Comparison of ENCODE assay signal across 18 cellular contexts in genomic region chr3:105953831-105954230, GRCh38.
DNase-seq lines count a peak whose midpoint lies in the region; ATAC-seq and TF ChIP-seq lines count a peak whose summit lies in the region.
"Had no signal": no experiment of that assay in that cellular context is flagged by ENCODE, and none has a peak within 500 bp of the region (broad histone marks: within the 10 kb centered on the region; RNA-seq: fewer than 3 reads in every experiment).

No MANE protein-coding gene starts in this region.

- 84 to 100% (median 96%) methylated on average over 1 of the region's 1 CpG for WGBS in spleen, 5 donors

- H3K9me2 ChIP-seq in PC-3 (replicated peaks; ENCODE audit: low read length), result no peaks in the 10 kb centered on the region

- no peak for TF ChIP-seq POLR2A in spleen (IDR thresholded peaks at IDR 0.05)

- H3K36me3 Mint-ChIP-seq in mesothelial cell of epicardium, result no peaks in the 10 kb centered on the region
- H3K36me3 Mint-ChIP-seq in activated CD8-positive, alpha-beta memory T cell treated with anti-CD3 and anti-CD28 coated beads, Interleukin-2, amount 10 ng/mL, durations not matched to agents 7 days and 5 days, result peaks cover 7% of the 10 kb centered on the region
- H3K36me3 Mint-ChIP-seq: CD14-positive monocyte; CD4-positive, alpha-beta memory T cell; IgD-negative memory B cell had no signal

- H3K4me2 ChIP-seq in PC-3 (ENCODE audit: low read length), result peak overlapping the region; percentile 10
- H3K4me2 ChIP-seq: BLaER1 had no signal

- H3K4me3 Mint-ChIP-seq in mesothelial cell of epicardium, result no peak overlapping the region
- no peak overlapping the region for H3K4me3 Mint-ChIP-seq in activated CD8-positive, alpha-beta memory T cell treated with anti-CD3 and anti-CD28 coated beads, Interleukin-2, amount 10 ng/mL, durations not matched to agents 7 days and 5 days
- H3K4me3 Mint-ChIP-seq: CD14-positive monocyte; CD4-positive, alpha-beta memory T cell had no signal

- H3K4me3 ChIP-seq in PC-3 (ENCODE audit: low read length) (no peak overlapping the region), spleen (no peak overlapping the region)
- H3K4me3 ChIP-seq: BLaER1, GM12878, GM23248, HAP-1 had no signal

- DNase-seq in HCEC 1CT (peak; percentile 39), PC-3 (peak; percentile 63), dedifferentiated amniotic fluid mesenchymal stem cell (ENCODE audit: extremely low spot score) (peak; percentile 13), mesothelial cell of epicardium (ENCODE audit: low spot score in 2 of 2, unreplicated experiment in 2 of 2) (no peak), spleen (no peak), DMS79 (lab: John Stamatoyannopoulos, UW) (no peak), NCI-H345 (lab: John Stamatoyannopoulos, UW) (no peak)
- DNase-seq in activated CD8-positive, alpha-beta memory T cell treated with anti-CD3 and anti-CD28 coated beads, Interleukin-2, amount 10 ng/mL, durations not matched to agents 7 days and 5 days, result no peak
- DNase-seq: 8988T; CD4-positive, alpha-beta memory T cell; DMS153; DMS79 treated with DMSO at 0.1 percent for 48 hours; GM23248 had no signal

- H3K9me3 ChIP-seq in PC-3 (ENCODE audit: low read length) (no peaks in the 10 kb centered on the region), spleen (no peaks in the 10 kb centered on the region)
- H3K9me3 ChIP-seq: BLaER1, HAP-1 had no signal

- peak overlapping the region; percentile 57 for H3K27ac Mint-ChIP-seq in mesothelial cell of epicardium
- no peak overlapping the region for H3K27ac Mint-ChIP-seq in activated CD8-positive, alpha-beta memory T cell treated with anti-CD3 and anti-CD28 coated beads, Interleukin-2, amount 10 ng/mL, durations not matched to agents 7 days and 5 days
- H3K27ac Mint-ChIP-seq: CD14-positive monocyte; CD4-positive, alpha-beta memory T cell; IgD-negative memory B cell had no signal

- no peaks in the 10 kb centered on the region for H3K27me3 Mint-ChIP-seq in mesothelial cell of epicardium (ENCODE audit: low read depth)
- H3K27me3 Mint-ChIP-seq in activated CD8-positive, alpha-beta memory T cell treated with anti-CD3 and anti-CD28 coated beads, Interleukin-2, amount 10 ng/mL, durations not matched to agents 7 days and 5 days, result no peaks in the 10 kb centered on the region
- H3K27me3 Mint-ChIP-seq: CD4-positive, alpha-beta memory T cell; IgD-negative memory B cell had no signal

- no peak for TF ChIP-seq CTCF in PC-3 (conservative IDR thresholded peaks at IDR 0.05; ENCODE audit: low read depth, low read length)
- TF ChIP-seq CTCF in mesothelial cell of epicardium (IDR thresholded peaks at IDR 0.05; ENCODE audit: unreplicated experiment), result no peak
- no peak for TF ChIP-seq CTCF in spleen (IDR thresholded peaks at IDR 0.05 in 8 of 11, conservative IDR thresholded peaks at IDR 0.05 in 3 of 11)

- H3K27me3 ChIP-seq in PC-3 (ENCODE audit: low read length) (no peaks in the 10 kb centered on the region), spleen (replicated peaks in 1 of 7) (no peaks in the 10 kb centered on the region)
- H3K27me3 ChIP-seq: BLaER1 had no signal

- H3K36me3 ChIP-seq in PC-3 (ENCODE audit: low read depth, low read length) (no peaks in the 10 kb centered on the region), spleen (no peaks in the 10 kb centered on the region)
- H3K36me3 ChIP-seq: BLaER1, HAP-1 had no signal

- no peak overlapping the region for H3K9ac ChIP-seq in PC-3 (ENCODE audit: low read length)
- H3K9ac ChIP-seq: BLaER1, GM23248 had no signal

- H3F3A ChIP-seq in PC-3 (ENCODE audit: low read length, unreplicated experiment), result no peaks in the 10 kb centered on the region

- H4K20me1 ChIP-seq in PC-3 (ENCODE audit: low read length), result no peaks in the 10 kb centered on the region
- H4K20me1 ChIP-seq: BLaER1 had no signal

- H3K4me1 ChIP-seq in PC-3 (ENCODE audit: insufficient read depth, low read length) (peaks cover 35% of the 10 kb centered on the region), spleen (no peaks in the 10 kb centered on the region)
- H3K4me1 ChIP-seq: BLaER1 had no signal

- H3K4me1 Mint-ChIP-seq in mesothelial cell of epicardium, result peaks cover 61% of the 10 kb centered on the region
- H3K4me1 Mint-ChIP-seq in activated CD8-positive, alpha-beta memory T cell treated with anti-CD3 and anti-CD28 coated beads, Interleukin-2, amount 10 ng/mL, durations not matched to agents 7 days and 5 days, result no peaks in the 10 kb centered on the region
- H3K4me1 Mint-ChIP-seq: CD14-positive monocyte; CD4-positive, alpha-beta memory T cell had no signal

- no TSS peak for BruUV-seq in PC-3 (replicated peaks; lab: Mats Ljungman, UMichigan)

- no peak overlapping the region for H2AFZ ChIP-seq in PC-3 (ENCODE audit: low read length)

- ATAC-seq in PC-3, result peak; percentile 82
- ATAC-seq in activated CD8-positive, alpha-beta memory T cell treated with anti-CD3 and anti-CD28 coated beads, Interleukin-2, amount 10 ng/mL, durations not matched to agents 7 days and 5 days, result no peak
- ATAC-seq: GM12878 had no signal

- CTCF ChIA-PET in PC-3 (lab: Charles Lee), result no interaction called here
- CTCF ChIA-PET in activated CD8-positive, alpha-beta memory T cell treated with anti-CD3 and anti-CD28 coated beads, Interleukin-2, amount 10 ng/mL, durations not matched to agents 7 days and 5 days (lab: Charles Lee), result no interaction called here

- POLR2A ChIA-PET in PC-3 (lab: Charles Lee; ENCODE audit: unreplicated experiment), result interaction anchor here (0.7 kb wide), 1 partner anchor 47 kb away, joined by 3 read pairs; no protein-coding TSS in a partner anchor

- H3K79me2 ChIP-seq in PC-3 (ENCODE audit: low read length), result no peaks in the 10 kb centered on the region

- intact Hi-C loops in PC-3 (cut with micrococcal nuclease) (loop anchor here (5.0 kb wide), 1 partner anchor 87 kb away; the partner anchor contains the start of gene CBLB), spleen (cut with DNase I; ENCODE audit: low total_unique reads) (no loop called here)

- peak overlapping the region; percentile 2; the same call in 1 of the 2 replicates for H3K27ac ChIP-seq in PC-3 (ENCODE audit: low read length)
- H3K27ac ChIP-seq in spleen, result no peak overlapping the region
- H3K27ac ChIP-seq: BLaER1, GM23248 had no signal

- H3K9me3 Mint-ChIP-seq in mesothelial cell of epicardium, result peaks cover 4% of the 10 kb centered on the region
- H3K9me3 Mint-ChIP-seq in activated CD8-positive, alpha-beta memory T cell treated with anti-CD3 and anti-CD28 coated beads, Interleukin-2, amount 10 ng/mL, durations not matched to agents 7 days and 5 days (ENCODE audit: low read depth), result peaks cover 4% of the 10 kb centered on the region
- H3K9me3 Mint-ChIP-seq: CD4-positive, alpha-beta memory T cell; IgD-negative memory B cell had no signal

Comparison
In these comparisons a context has a peak if more than half of its experiments do, and no peak if none do; other contexts are left out.
1. DNase-seq: peak in HCEC 1CT (single experiment), PC-3 (single experiment) and dedifferentiated amniotic fluid mesenchymal stem cell (single experiment); none in mesothelial cell of epicardium (0 of 2), spleen (single experiment), DMS79 (single experiment), NCI-H345 (single experiment) and activated CD8-positive, alpha-beta memory T cell treated with anti-CD3 and anti-CD28 coated beads, Interleukin-2, amount 10 ng/mL, durations not matched to agents 7 days and 5 days (single experiment).